Comparison of ENCODE assay signal across 8 cellular contexts in genomic region chr1:93447481-93448291, GRCh38. TPM values are rescaled to one million over a fixed set of nuclear protein-coding genes. Genes with fewer than 3 reads are reported as not detected.
DNase-seq lines count a peak whose midpoint lies in the region; ATAC-seq, FAIRE-seq and TF ChIP-seq lines count a peak whose summit lies in the region.

Gene FNBP1L, plus strand, starts transcription at chr1:93448118. Its CDS starts 164 bp downstream, at chr1:93448282.

- ATAC-seq in K562 (peak; percentile 96), HG02981 (IDR thresholded peaks at IDR 0.05; ENCODE audit: unreplicated experiment) (no peak), HG03354 (IDR thresholded peaks at IDR 0.05; ENCODE audit: poor library complexity, severe bottlenecking, unreplicated experiment) (no peak)

- peaks cover 41% of the 10 kb centered on the region for H3K27me3 ChIP-seq in DOHH2 (ENCODE audit: control insufficient read depth, low read length)
- H3K27me3 ChIP-seq in K562 (ENCODE audit: control insufficient read depth in 2 of 2, insufficient read depth in 2 of 2, low read length in 2 of 2): 0 out of 5 replicates have a peak, but pooled peaks cover 0 to 4% of the 10 kb centered on the region in 2 experiments
- H3K27me3 ChIP-seq in iPS DF 6.9 (ENCODE audit: control insufficient read depth, insufficient read depth, low read length): no peaks in the 10 kb centered on the region

- no peak for TF ChIP-seq EP300 in K562 (IDR thresholded peaks at IDR 0.05; ENCODE audit: low read length)

- H3K9me3 ChIP-seq in DOHH2 (ENCODE audit: control insufficient read depth, insufficient read depth, low read length) (no peaks in the 10 kb centered on the region), K562 (replicated peaks; ENCODE audit: control insufficient read depth, insufficient read depth, low read depth, low read length) (no peaks in the 10 kb centered on the region; the same call in 1 of the 2 replicates), iPS DF 6.9 (ENCODE audit: control insufficient read depth, insufficient read depth, low read length) (no peaks in the 10 kb centered on the region)

- peaks cover 13% of the 10 kb centered on the region for H3F3A ChIP-seq in DOHH2 (ENCODE audit: control insufficient read depth, insufficient read depth)

- POLR2A ChIA-PET in K562 (lab: Yijun Ruan, JAX): interaction anchor here (0.9 to 1.1 kb wide), 6 partner anchors 11 to 368 kb away, joined by 3 read pairs; no protein-coding TSS in a partner anchor

- in situ Hi-C loops in K562 (cut with MboI): loop anchor here (5.0 to 10.0 kb wide), 2 partner anchors 170 to 367 kb away; no protein-coding TSS in a partner anchor

- H3K27ac ChIP-seq in DOHH2 (ENCODE audit: low read depth, low read length) (no peak within 1 kb of the TSS), K562 (ENCODE audit: extremely low read depth, low read depth, low read length) (peak within 1 kb of the TSS; percentile 77), iPS DF 6.9 (ENCODE audit: low read length) (no peak within 1 kb of the TSS)

- DNase-seq in NCI-H1092 treated with DMSO at 0.1 percent for 48 hours (lab: John Stamatoyannopoulos, UW) (peak; percentile 80), T1000 (lab: John Stamatoyannopoulos, UW) (peak; percentile 66), K562 (ENCODE audit: extremely low read depth in 1 of 4, low spot score in 3 of 4) (peak; percentile 90 to 92 (median 92)), iPS DF 6.9 (ENCODE audit: low read depth, low spot score) (no peak), retinal pigment epithelial cell (ENCODE audit: low read depth) (no peak)

- TSS peak; percentile 92 for BruUV-seq in K562 (replicated peaks; lab: Mats Ljungman, UMichigan)

- H2AFZ ChIP-seq in K562 (ENCODE audit: low read depth, low read length): peak within 1 kb of the TSS; percentile 96

- no peaks in the 10 kb centered on the region for H3K9me1 ChIP-seq in K562 (ENCODE audit: control insufficient read depth, insufficient read depth, low read length)

- intact Hi-C loops in K562 (cut with micrococcal nuclease): loop anchor here (5.0 kb wide), 1 partner anchor 55 kb away; no protein-coding TSS in a partner anchor

- H3K79me2 ChIP-seq in DOHH2 (ENCODE audit: control insufficient read depth, low read length) (no peaks in the 10 kb centered on the region), K562 (ENCODE audit: control insufficient read depth, insufficient read depth, low read length) (peaks cover 3% of the 10 kb centered on the region)

- peak within 1 kb of the TSS; percentile 75 to 95 for H3K9ac ChIP-seq in K562 (ENCODE audit: insufficient read depth in 1 of 2, low read depth in 2 of 2, low read length in 2 of 2)

- H3K36me3 ChIP-seq in DOHH2 (ENCODE audit: control insufficient read depth, low read length) (no peaks in the 10 kb centered on the region), K562 (ENCODE audit: control insufficient read depth, insufficient read depth, low read length) (no peaks in the 10 kb centered on the region), iPS DF 6.9 (ENCODE audit: control insufficient read depth, insufficient read depth, low read length) (no peaks in the 10 kb centered on the region)

- TF ChIP-seq CTCF in DOHH2 (IDR thresholded peaks at IDR 0.05; ENCODE audit: low read depth, low read length, poor library complexity, severe bottlenecking) (no peak), K562 (IDR thresholded peaks at IDR 0.05 in 2 of 3, conservative IDR thresholded peaks at IDR 0.05 in 1 of 3; ENCODE audit: insufficient read depth in 2 of 3, low read depth in 1 of 3, low read length in 3 of 3) (no peak), retinal pigment epithelial cell (conservative IDR thresholded peaks at IDR 0.05; ENCODE audit: low read depth, low read length) (no peak)

- CTCF ChIA-PET in K562 (lab: Yijun Ruan, JAX; ENCODE audit: low intra/inter-chr PET ratio): no interaction called here

- peak within 1 kb of the TSS; percentile 73 for H3K4me3 ChIP-seq in DOHH2 (ENCODE audit: low read length)
- peak within 1 kb of the TSS; percentile 89 for H3K4me3 ChIP-seq in K562
- peak within 1 kb of the TSS; percentile 96 for H3K4me3 ChIP-seq in iPS DF 6.9 (ENCODE audit: low read length)
- peak within 1 kb of the TSS; percentile 85 for H3K4me3 ChIP-seq in retinal pigment epithelial cell (ENCODE audit: low read length)

- TF ChIP-seq RAD21 in K562 (CRISPR knock-in tag; conservative IDR thresholded peaks at IDR 0.05 in 1 of 2, IDR thresholded peaks at IDR 0.05 in 1 of 2): no peak

- H3K4me1 ChIP-seq in DOHH2 (ENCODE audit: control insufficient read depth, low read length): peaks cover 27% of the 10 kb centered on the region
- H3K4me1 ChIP-seq in K562 (replicated peaks in 1 of 2; ENCODE audit: control insufficient read depth in 2 of 2, insufficient read depth in 2 of 2, low read length in 2 of 2): peaks cover 14 to 18% of the 10 kb centered on the region in 2 experiments; a peak in 4 of 5 replicates
- H3K4me1 ChIP-seq in iPS DF 6.9 (ENCODE audit: control insufficient read depth, insufficient read depth, low read length): no peaks in the 10 kb centered on the region

- WGBS in K562 (ENCODE audit: insufficient coverage, low coverage, missing lambda C conversion rate): 0% methylated on average over 17 of the region's 52 CpGs
- WGBS in iPS DF 6.9 (ENCODE audit: insufficient coverage, insufficient read length): no CpG with 5 or more reads among the region's 52 CpGs

- peak; percentile 79 for FAIRE-seq in K562 (lab: Jason Lieb, UNC)

- TF ChIP-seq POLR2A in K562 (conservative IDR thresholded peaks at IDR 0.05): peak; percentile 65

- H3K9me2 ChIP-seq in DOHH2 (replicated peaks; ENCODE audit: control insufficient read depth, low read length): no peaks in the 10 kb centered on the region

- H3K4me2 ChIP-seq in DOHH2 (ENCODE audit: low read length) (peak within 1 kb of the TSS; percentile 89), K562 (ENCODE audit: insufficient read depth, low read length) (peak within 1 kb of the TSS; percentile 96)

- H4K20me1 ChIP-seq in DOHH2 (ENCODE audit: control insufficient read depth, insufficient read depth, low read depth, low read length): no peaks in the 10 kb centered on the region
- peaks cover 9% of the 10 kb centered on the region; the same call in 1 of the 2 replicates for H4K20me1 ChIP-seq in K562 (replicated peaks; ENCODE audit: control insufficient read depth, insufficient read depth, low read length)

TF ChIP-seq in K562, 482 proteins besides CTCF, POLR2A, EP300 and RAD21 (continues in another document):
- TF ChIP-seq, protein P1, sequence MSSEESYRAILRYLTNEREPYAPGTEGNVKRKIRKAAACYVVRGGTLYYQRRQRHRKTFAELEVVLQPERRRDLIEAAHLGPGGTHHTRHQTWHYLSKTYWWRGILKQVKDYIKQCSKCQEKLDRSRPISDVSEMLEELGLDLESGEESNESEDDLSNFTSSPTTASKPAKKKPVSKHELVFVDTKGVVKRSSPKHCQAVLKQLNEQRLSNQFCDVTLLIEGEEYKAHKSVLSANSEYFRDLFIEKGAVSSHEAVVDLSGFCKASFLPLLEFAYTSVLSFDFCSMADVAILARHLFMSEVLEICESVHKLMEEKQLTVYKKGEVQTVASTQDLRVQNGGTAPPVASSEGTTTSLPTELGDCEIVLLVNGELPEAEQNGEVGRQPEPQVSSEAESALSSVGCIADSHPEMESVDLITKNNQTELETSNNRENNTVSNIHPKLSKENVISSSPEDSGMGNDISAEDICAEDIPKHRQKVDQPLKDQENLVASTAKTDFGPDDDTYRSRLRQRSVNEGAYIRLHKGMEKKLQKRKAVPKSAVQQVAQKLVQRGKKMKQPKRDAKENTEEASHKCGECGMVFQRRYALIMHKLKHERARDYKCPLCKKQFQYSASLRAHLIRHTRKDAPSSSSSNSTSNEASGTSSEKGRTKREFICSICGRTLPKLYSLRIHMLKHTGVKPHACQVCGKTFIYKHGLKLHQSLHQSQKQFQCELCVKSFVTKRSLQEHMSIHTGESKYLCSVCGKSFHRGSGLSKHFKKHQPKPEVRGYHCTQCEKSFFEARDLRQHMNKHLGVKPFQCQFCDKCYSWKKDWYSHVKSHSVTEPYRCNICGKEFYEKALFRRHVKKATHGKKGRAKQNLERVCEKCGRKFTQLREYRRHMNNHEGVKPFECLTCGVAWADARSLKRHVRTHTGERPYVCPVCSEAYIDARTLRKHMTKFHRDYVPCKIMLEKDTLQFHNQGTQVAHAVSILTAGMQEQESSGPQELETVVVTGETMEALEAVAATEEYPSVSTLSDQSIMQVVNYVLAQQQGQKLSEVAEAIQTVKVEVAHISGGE (CRISPR knock-in tag; IDR thresholded peaks at IDR 0.05): no peak
- TF ChIP-seq RB1 (IDR thresholded peaks at IDR 0.05; ENCODE audit: low read depth): peak; percentile 52; the same call in 1 of the 2 replicates
- TF ChIP-seq HNRNPL (IDR thresholded peaks at IDR 0.05; ENCODE audit: low read depth, low read length): no peak
- 0 out of 2 replicates have a peak, but pooled peaks have one; percentile 54 for TF ChIP-seq CTBP1 (IDR thresholded peaks at IDR 0.05; ENCODE audit: borderline replicate concordance)
- 0 out of 2 replicates have a peak, but pooled peaks have one; percentile 28 for TF ChIP-seq POLR2AphosphoS5 (IDR thresholded peaks at IDR 0.05; ENCODE audit: control insufficient read depth, insufficient read depth, low read depth, low read length)

RNA-seq across cellular contexts. Expression of gene FNBP1L, which starts in this region (rescaled TPM):
- total RNA-seq in K562 (2011; cell fraction: chromatin; rRNA removed; ENCODE audit: low replicate concordance): 2.6 and 11.8 TPM in 2 replicates
- 1.0 and 2.1 TPM in 2 replicates for total RNA-seq in K562 (2011; cell fraction: nucleolus; rRNA removed)
- 5.1 and 7.2 TPM in 2 replicates for total RNA-seq in K562 (2011; cell fraction: nucleoplasm; rRNA removed)
- total RNA-seq in K562 (2014; rRNA removed): 4.4 and 5.9 TPM in 2 replicates
- 6.1 and 6.6 TPM in 2 replicates for total RNA-seq in K562 (2014; rRNA removed; fragmentation: Illumina TruSeq; extraction: Trizol)
- total RNA-seq in K562 (2015; rRNA removed; fragmentation: Illumina TruSeq; extraction: Trizol): 5.3 and 6.1 TPM in 2 replicates
- 4.4 TPM in 2 replicates for total RNA-seq in K562 (2021)
- 6.9 and 9.6 TPM in 2 replicates for polyA plus RNA-seq in K562 (2011; rRNA removed)
- 1.4 and 4.7 TPM in 2 replicates for polyA plus RNA-seq in K562 (2011; cell fraction: cytosol; rRNA removed)
- 6.6 and 16.4 TPM in 2 replicates for polyA plus RNA-seq in K562 (2011; cell fraction: nucleus; rRNA removed)
- polyA plus RNA-seq in K562 (2012): 3.7 and 4.0 TPM in 2 replicates
- 5.9 and 6.7 TPM in 2 replicates for polyA plus RNA-seq in K562 (2014; fragmentation: Illumina TruSeq; extraction: Trizol)
- 1 to 10 TPM; 1.4 to 2.3 TPM for polyA plus RNA-seq in K562 (2014; fragmentation: Nextera tagmentation; extraction: Ambion mirVana)
- 4.1 and 4.7 TPM in 2 replicates for polyA plus RNA-seq in K562 (2014; rRNA removed)
- polyA minus RNA-seq in K562 (2011; rRNA and poly(A)+ RNA removed): 10.4 and 19.9 TPM in 2 replicates
- 2.9 and 3.9 TPM in 2 replicates for polyA minus RNA-seq in K562 (2011; cell fraction: cytosol; rRNA and poly(A)+ RNA removed)
- polyA minus RNA-seq in K562 (2011; cell fraction: nucleus; rRNA and poly(A)+ RNA removed): 6.1 and 20.2 TPM in 2 replicates

Comparison
In these comparisons a context has a peak if more than half of its experiments do, and no peak if none do; other contexts are left out.
1. DNase-seq: peak in NCI-H1092 treated with DMSO at 0.1 percent for 48 hours (single experiment), T1000 (single experiment) and K562 (4 of 4); none in iPS DF 6.9 (single experiment) and retinal pigment epithelial cell (single experiment).
2. Peak in every context shown above with its lines, with median percentiles within 50 percentile points of each other: H3K4me3 ChIP-seq.